ENCODE assay signal across 19 cellular contexts in the genomic region with DNA sequence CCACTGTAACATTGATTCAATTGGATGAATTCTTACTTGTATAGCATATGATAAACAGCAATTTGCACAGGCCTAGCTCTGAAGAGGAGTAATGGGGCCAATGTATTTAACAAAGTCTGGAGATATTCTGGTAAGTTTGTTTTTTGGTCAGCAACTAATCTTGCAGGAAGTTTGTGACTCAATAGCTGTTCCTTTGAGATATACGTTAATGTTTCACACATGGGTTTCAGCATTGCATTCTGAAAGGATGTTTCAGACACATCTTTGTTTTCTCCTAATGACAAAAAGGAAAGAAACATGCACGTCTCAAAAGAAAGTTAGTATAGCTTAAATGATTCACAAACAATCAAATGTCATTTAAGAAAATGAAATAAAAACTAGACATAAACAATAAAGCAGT. TPM values are rescaled to one million over a fixed set of nuclear protein-coding genes. Genes with fewer than 3 reads are reported as not detected.
A peak's percentile ranks its signal among the peaks of the same experiment; 100 is the strongest.
DNase-seq lines count a peak whose midpoint lies in the region; ATAC-seq and TF ChIP-seq lines count a peak whose summit lies in the region.
"Had no signal": no experiment of that assay in that cellular context is flagged by ENCODE, and none has a peak within 500 bp of the region (broad histone marks: within the 10 kb centered on the region; RNA-seq: fewer than 3 reads in every experiment).

No MANE protein-coding gene starts in this region.

- DNase-seq in activated CD8-positive, alpha-beta T cell treated with anti-CD3 and anti-CD28 coated beads for 36 hours: no peak
- DNase-seq in activated CD8-positive, alpha-beta T cell treated with anti-CD3 and anti-CD28 coated beads, Interleukin-2, amount 10 ng/mL, durations not matched to agents 7 days and 5 days: no peak
- DNase-seq in amniotic epithelial cell (ENCODE audit: low read depth): peak; percentile 59
- peak; percentile 37 to 58 for DNase-seq in foreskin fibroblast
- no peak for DNase-seq in stimulated activated effector memory CD8-positive, alpha-beta T cell treated with anti-CD3 and anti-CD28 coated beads, Interleukin-12 subunit alpha, Interleukin-12 subunit beta, amount 100 ng/mL, for 72 hours (ENCODE audit: low spot score in 2 of 2)
- no peak for DNase-seq in G401 (ENCODE audit: low spot score)
- no peak for DNase-seq in NCI-H2029 (lab: John Stamatoyannopoulos, UW)
- DNase-seq: activated CD4-positive, alpha-beta T cell treated with anti-CD3 and anti-CD28 coated beads, Interleukin-2, amount 50 U/mL, for 4 hours; immature natural killer cell; KG1; naive B cell; NCI-H1105 treated with DMSO at 0.1 percent for 48 hours; NCI-H748 treated with DMSO at 0.1 percent for 48 hours; PC-9; tibial artery had no signal

- peaks cover 21% of the 10 kb centered on the region for H3K36me3 Mint-ChIP-seq in activated CD8-positive, alpha-beta T cell treated with anti-CD3 and anti-CD28 coated beads for 36 hours (ENCODE audit: low read depth)
- H3K36me3 Mint-ChIP-seq in activated CD8-positive, alpha-beta T cell treated with anti-CD3 and anti-CD28 coated beads, Interleukin-2, amount 10 ng/mL, durations not matched to agents 7 days and 5 days (ENCODE audit: low read depth): peaks cover 37% of the 10 kb centered on the region
- peaks cover 100% of the 10 kb centered on the region for H3K36me3 Mint-ChIP-seq in stimulated activated effector memory CD8-positive, alpha-beta T cell treated with anti-CD3 and anti-CD28 coated beads, Interleukin-12 subunit alpha, Interleukin-12 subunit beta, amount 100 ng/mL, for 72 hours

- CTCF ChIA-PET in activated CD8-positive, alpha-beta T cell treated with anti-CD3 and anti-CD28 coated beads for 36 hours (lab: Charles Lee): interaction anchor here (1.4 kb wide), 1 partner anchor 198 kb away, joined by 4 read pairs; no protein-coding TSS in a partner anchor
- CTCF ChIA-PET in activated CD8-positive, alpha-beta T cell treated with anti-CD3 and anti-CD28 coated beads, Interleukin-2, amount 10 ng/mL, durations not matched to agents 7 days and 5 days (lab: Charles Lee): interaction anchor here (1.2 kb wide), 1 partner anchor 198 kb away, joined by 7 read pairs; no protein-coding TSS in a partner anchor

- no peak for TF ChIP-seq CTCF in activated CD8-positive, alpha-beta T cell treated with anti-CD3 and anti-CD28 coated beads for 36 hours (IDR thresholded peaks at IDR 0.05)
- TF ChIP-seq CTCF in foreskin fibroblast (IDR thresholded peaks at IDR 0.05; ENCODE audit: low read depth, low read length): no peak

- intact Hi-C loops in activated CD8-positive, alpha-beta T cell treated with anti-CD3 and anti-CD28 coated beads for 36 hours (cut with micrococcal nuclease): loop anchor here (10.0 kb wide), 1 partner anchor 189 kb away; no protein-coding TSS in a partner anchor

- H3K27me3 Mint-ChIP-seq in activated CD8-positive, alpha-beta T cell treated with anti-CD3 and anti-CD28 coated beads for 36 hours: no peaks in the 10 kb centered on the region
- no peaks in the 10 kb centered on the region for H3K27me3 Mint-ChIP-seq in activated CD8-positive, alpha-beta T cell treated with anti-CD3 and anti-CD28 coated beads, Interleukin-2, amount 10 ng/mL, durations not matched to agents 7 days and 5 days (ENCODE audit: low read depth)
- H3K27me3 Mint-ChIP-seq: naive B cell, progenitor cell of endocrine pancreas had no signal

- POLR2A ChIA-PET in activated CD8-positive, alpha-beta T cell treated with anti-CD3 and anti-CD28 coated beads for 36 hours (lab: Charles Lee): no interaction called here
- POLR2A ChIA-PET in activated CD8-positive, alpha-beta T cell treated with anti-CD3 and anti-CD28 coated beads, Interleukin-2, amount 10 ng/mL, durations not matched to agents 7 days and 5 days (lab: Charles Lee): interaction anchor here (0.7 kb wide), 1 partner anchor 130 kb away, joined by 3 read pairs; no protein-coding TSS in a partner anchor

- H3K4me3 ChIP-seq in foreskin fibroblast (ENCODE audit: low read depth in 1 of 2, low read length in 2 of 2): no peak overlapping the region
- H3K4me3 ChIP-seq: BLaER1 treated with 17β-estradiol and CSF1 and Interleukin-3, amounts not matched to agents 10 nM and 100 nM; PC-9; tibial artery had no signal

- no peak for ATAC-seq in activated CD8-positive, alpha-beta T cell treated with anti-CD3 and anti-CD28 coated beads for 36 hours
- no peak for ATAC-seq in activated CD8-positive, alpha-beta T cell treated with anti-CD3 and anti-CD28 coated beads, Interleukin-2, amount 10 ng/mL, durations not matched to agents 7 days and 5 days
- peak; percentile 57 for ATAC-seq in stimulated activated effector memory CD8-positive, alpha-beta T cell treated with anti-CD3 and anti-CD28 coated beads, Interleukin-12 subunit alpha, Interleukin-12 subunit beta, amount 100 ng/mL, for 72 hours
- no peak for ATAC-seq in GM21528 (IDR thresholded peaks at IDR 0.05; ENCODE audit: low FRiP score, unreplicated experiment)
- ATAC-seq: SK-N-SH treated with all-trans-retinoic acid at 6 μM for 48 hours had no signal

- H3K4me3 Mint-ChIP-seq in activated CD8-positive, alpha-beta T cell treated with anti-CD3 and anti-CD28 coated beads for 36 hours: no peak overlapping the region
- H3K4me3 Mint-ChIP-seq in activated CD8-positive, alpha-beta T cell treated with anti-CD3 and anti-CD28 coated beads, Interleukin-2, amount 10 ng/mL, durations not matched to agents 7 days and 5 days: no peak overlapping the region
- H3K4me3 Mint-ChIP-seq in stimulated activated effector memory CD8-positive, alpha-beta T cell treated with anti-CD3 and anti-CD28 coated beads, Interleukin-12 subunit alpha, Interleukin-12 subunit beta, amount 100 ng/mL, for 72 hours: no peak overlapping the region
- H3K4me3 Mint-ChIP-seq: immature natural killer cell, naive B cell had no signal

- H3K9me3 Mint-ChIP-seq in activated CD8-positive, alpha-beta T cell treated with anti-CD3 and anti-CD28 coated beads for 36 hours: no peaks in the 10 kb centered on the region
- H3K9me3 Mint-ChIP-seq in activated CD8-positive, alpha-beta T cell treated with anti-CD3 and anti-CD28 coated beads, Interleukin-2, amount 10 ng/mL, durations not matched to agents 7 days and 5 days (ENCODE audit: insufficient read depth): no peaks in the 10 kb centered on the region
- no peaks in the 10 kb centered on the region for H3K9me3 Mint-ChIP-seq in stimulated activated effector memory CD8-positive, alpha-beta T cell treated with anti-CD3 and anti-CD28 coated beads, Interleukin-12 subunit alpha, Interleukin-12 subunit beta, amount 100 ng/mL, for 72 hours
- H3K9me3 Mint-ChIP-seq: immature natural killer cell, naive B cell had no signal

- no peaks in the 10 kb centered on the region for H3K4me1 Mint-ChIP-seq in activated CD8-positive, alpha-beta T cell treated with anti-CD3 and anti-CD28 coated beads for 36 hours (ENCODE audit: low read depth)
- peaks cover 4% of the 10 kb centered on the region for H3K4me1 Mint-ChIP-seq in activated CD8-positive, alpha-beta T cell treated with anti-CD3 and anti-CD28 coated beads, Interleukin-2, amount 10 ng/mL, durations not matched to agents 7 days and 5 days (ENCODE audit: low read depth)
- H3K4me1 Mint-ChIP-seq in stimulated activated effector memory CD8-positive, alpha-beta T cell treated with anti-CD3 and anti-CD28 coated beads, Interleukin-12 subunit alpha, Interleukin-12 subunit beta, amount 100 ng/mL, for 72 hours: no peaks in the 10 kb centered on the region
- H3K4me1 Mint-ChIP-seq: naive B cell had no signal

- in situ Hi-C loops in G401 (cut with HindIII; ENCODE audit: low sequenced_read_pairs): loop anchor here (25.0 kb wide), 1 partner anchor 131 kb away; no protein-coding TSS in a partner anchor

- H3K27ac Mint-ChIP-seq in activated CD8-positive, alpha-beta T cell treated with anti-CD3 and anti-CD28 coated beads for 36 hours: peak overlapping the region; percentile 55
- no peak overlapping the region for H3K27ac Mint-ChIP-seq in activated CD8-positive, alpha-beta T cell treated with anti-CD3 and anti-CD28 coated beads, Interleukin-2, amount 10 ng/mL, durations not matched to agents 7 days and 5 days
- H3K27ac Mint-ChIP-seq in stimulated activated effector memory CD8-positive, alpha-beta T cell treated with anti-CD3 and anti-CD28 coated beads, Interleukin-12 subunit alpha, Interleukin-12 subunit beta, amount 100 ng/mL, for 72 hours: peak overlapping the region; percentile 29
- H3K27ac Mint-ChIP-seq: immature natural killer cell, naive B cell, progenitor cell of endocrine pancreas had no signal

RNA-seq across cellular contexts. Expression of a gene that starts 49.0 kb away (rescaled TPM):
- total RNA-seq in activated CD8-positive, alpha-beta T cell treated with anti-CD3 and anti-CD28 coated beads for 36 hours: 10 to 100 TPM; 26.7 to 28.0 TPM
- total RNA-seq in activated CD8-positive, alpha-beta T cell treated with anti-CD3 and anti-CD28 coated beads, Interleukin-2, amount 10 ng/mL, durations not matched to agents 7 days and 5 days: 10 to 100 TPM; 23.5 to 25.9 TPM
- total RNA-seq in G401 (2014; rRNA removed; shearing (Covaris generic)): 48.2 and 79.4 TPM in 2 replicates

Comparison
In these comparisons a context has a peak if more than half of its experiments do, and no peak if none do; other contexts are left out.
1. DNase-seq: peak in amniotic epithelial cell (single experiment) and foreskin fibroblast (2 of 2); none in activated CD8-positive, alpha-beta T cell treated with anti-CD3 and anti-CD28 coated beads for 36 hours (single experiment), activated CD8-positive, alpha-beta T cell treated with anti-CD3 and anti-CD28 coated beads, Interleukin-2, amount 10 ng/mL, durations not matched to agents 7 days and 5 days (single experiment), stimulated activated effector memory CD8-positive, alpha-beta T cell treated with anti-CD3 and anti-CD28 coated beads, Interleukin-12 subunit alpha, Interleukin-12 subunit beta, amount 100 ng/mL, for 72 hours (0 of 2), G401 (single experiment) and NCI-H2029 (single experiment).